3 cellular contexts compared by ENCODE assay signal in the genomic region with DNA sequence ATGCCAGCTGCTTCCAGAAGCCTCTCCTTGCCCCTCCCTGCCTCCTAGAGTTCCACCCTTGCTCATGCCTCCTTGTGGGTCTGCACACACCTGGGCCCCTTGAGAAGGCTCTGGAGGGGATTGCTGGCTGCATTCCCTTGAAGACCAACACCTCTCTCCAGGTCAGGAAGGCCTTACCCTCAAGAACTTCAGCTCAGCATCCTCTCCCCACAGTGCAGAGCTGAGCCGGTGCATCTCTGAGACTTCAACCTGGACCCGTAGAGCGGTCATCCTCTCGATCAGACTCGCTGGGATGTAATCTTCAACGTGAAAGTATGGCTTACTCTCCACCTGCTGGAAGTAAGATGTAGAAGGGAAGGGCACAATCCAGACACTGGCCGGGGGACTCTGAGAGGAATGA.
"Had no signal": no experiment of that assay in that cellular context is flagged by ENCODE, and none has a peak within 500 bp of the region (broad histone marks: within the 10 kb centered on the region; RNA-seq: fewer than 3 reads in every experiment).

No MANE protein-coding gene starts in this region.

- H3K4me3 ChIP-seq: GM12878 had no signal

- DNase-seq: GDM1, GF-D8 had no signal
